20 cellular contexts compared by ENCODE assay signal in genomic region chr3:195058311-195059005, GRCh38.
"Had no signal": no experiment of that assay in that cellular context is flagged by ENCODE, and none has a peak within 500 bp of the region (broad histone marks: within the 10 kb centered on the region; RNA-seq: fewer than 3 reads in every experiment).

No MANE protein-coding gene starts in this region.

- H3K36me3 Mint-ChIP-seq: natural killer cell had no signal

- H3K4me1 Mint-ChIP-seq: activated CD4-positive, alpha-beta T cell treated with anti-CD3 and anti-CD28 coated beads, Interleukin-2, amount 10 ng/mL, durations not matched to agents 24 days and 14 days; stimulated activated naive CD8-positive, alpha-beta T cell treated with anti-CD3 and anti-CD28 coated beads, Interleukin-15, amount 100 ng/mL, for 72 hours had no signal

- H3K27ac Mint-ChIP-seq: activated CD4-positive, alpha-beta T cell treated with anti-CD3 and anti-CD28 coated beads, Interleukin-2, amount 10 ng/mL, durations not matched to agents 24 days and 14 days; activated T-cell treated with anti-CD3 and anti-CD28 coated beads, Interleukin-2, amount 50 U/mL, for 24 hours; natural killer cell had no signal

- ATAC-seq: activated CD8-positive, alpha-beta T cell treated with anti-CD3 and anti-CD28 coated beads, Interleukin-2, amount 10 ng/mL, durations not matched to agents 7 days and 5 days; natural killer cell; stimulated activated naive CD8-positive, alpha-beta T cell treated with anti-CD3 and anti-CD28 coated beads, Interleukin-15, amount 100 ng/mL, for 72 hours had no signal

- H3K4me1 ChIP-seq: ascending aorta, suprapubic skin, transverse colon, vagina had no signal

- H3K27me3 ChIP-seq: ascending aorta, esophagus muscularis mucosa, gastroesophageal sphincter, heart left ventricle, suprapubic skin, transverse colon, vagina had no signal

- H3K9me3 ChIP-seq: ascending aorta, esophagus muscularis mucosa, gastroesophageal sphincter, heart left ventricle, suprapubic skin, transverse colon, vagina had no signal

- H3K4me3 Mint-ChIP-seq: activated CD4-positive, alpha-beta T cell treated with anti-CD3 and anti-CD28 coated beads, Interleukin-2, amount 10 ng/mL, durations not matched to agents 24 days and 14 days; activated CD8-positive, alpha-beta T cell treated with anti-CD3 and anti-CD28 coated beads, Interleukin-2, amount 10 ng/mL, durations not matched to agents 7 days and 5 days; activated T-cell treated with anti-CD3 and anti-CD28 coated beads, Interleukin-2, amount 50 U/mL, for 24 hours; natural killer cell; stimulated activated naive CD8-positive, alpha-beta T cell treated with anti-CD3 and anti-CD28 coated beads, Interleukin-15, amount 100 ng/mL, for 72 hours had no signal

- H3K36me3 ChIP-seq: ascending aorta, esophagus muscularis mucosa, gastroesophageal sphincter, heart left ventricle, suprapubic skin, transverse colon, vagina had no signal

- H3K27me3 Mint-ChIP-seq: activated CD4-positive, alpha-beta T cell treated with anti-CD3 and anti-CD28 coated beads, Interleukin-2, amount 10 ng/mL, durations not matched to agents 24 days and 14 days; stimulated activated naive CD8-positive, alpha-beta T cell treated with anti-CD3 and anti-CD28 coated beads, Interleukin-15, amount 100 ng/mL, for 72 hours had no signal

- DNase-seq: activated CD4-positive, alpha-beta T cell treated with anti-CD3 and anti-CD28 coated beads, Interleukin-2, amount 10 ng/mL, durations not matched to agents 24 days and 14 days; activated CD4-positive, CD25-positive, alpha-beta regulatory T cell; activated CD8-positive, alpha-beta T cell treated with anti-CD3 and anti-CD28 coated beads, Interleukin-2, amount 10 ng/mL, durations not matched to agents 7 days and 5 days; activated naive CD4-positive, alpha-beta T cell treated with anti-CD3 and anti-CD28 coated beads, Interleukin-2, amount 50 U/mL, for 16 hours; activated T-cell treated with anti-CD3 and anti-CD28 coated beads, Interleukin-2, amount 50 U/mL, for 24 hours; cortex of kidney; effector CD4-positive, alpha-beta T cell; kidney glomerular epithelial cell; natural killer cell; stimulated activated CD4-positive, alpha-beta T cell treated with anti-CD3 and anti-CD28 coated beads, Interleukin-2, amount 100 ng/mL, for 48 hours; stimulated activated naive CD8-positive, alpha-beta T cell treated with anti-CD3 and anti-CD28 coated beads, Interleukin-15, amount 100 ng/mL, for 72 hours; T-helper 1 cell; T1000; transverse colon had no signal

- H3K27ac ChIP-seq: ascending aorta, suprapubic skin, transverse colon, vagina had no signal

- H3K4me3 ChIP-seq: ascending aorta, esophagus muscularis mucosa, gastroesophageal sphincter, heart left ventricle, suprapubic skin, transverse colon, vagina had no signal
